In genomic region chr7:594212-594913, GRCh38 we compare ENCODE assay signal across 13 cellular contexts.
"Had no signal": no experiment of that assay in that cellular context is flagged by ENCODE, and none has a peak within 500 bp of the region (broad histone marks: within the 10 kb centered on the region; RNA-seq: fewer than 3 reads in every experiment).

No MANE protein-coding gene starts in this region.

- DNase-seq: activated CD4-positive, alpha-beta T cell treated with anti-CD3 and anti-CD28 coated beads, Interleukin-2, amount 10 ng/mL, durations not matched to agents 7 days and 5 days; erythroblast; foreskin melanocyte; glutamatergic neuron; hypothalamus; retina; stimulated activated CD4-positive, alpha-beta T cell treated with anti-CD3 and anti-CD28 coated beads, Interleukin-12 subunit alpha, Interleukin-12 subunit beta, amount 100 ng/mL, for 4 hours; stimulated activated CD4-positive, alpha-beta T cell treated with anti-CD3 and anti-CD28 coated beads, Interleukin-1b, Interleukin-23, amount 100 ng/mL, for 48 hours; T1000; upper lobe of right lung had no signal

- H3K4me3 Mint-ChIP-seq: activated CD4-positive, alpha-beta T cell treated with anti-CD3 and anti-CD28 coated beads, Interleukin-2, amount 10 ng/mL, durations not matched to agents 7 days and 5 days; activated T-helper 1 cell treated with anti-CD3 and anti-CD28 coated beads, Interleukin-12 subunit alpha, Interleukin-12 subunit beta, Interleukin-2, Interleukin-4 antibody, amounts not matched to agents 30 ng/mL and 10 ng/mL and 1 ng/mL, durations not matched to agents 14 hours and 24 hours and 36 hours had no signal

- H3K9me3 ChIP-seq: ascending aorta, left lung, upper lobe of right lung had no signal

- H3K4me1 ChIP-seq: upper lobe of right lung had no signal

- H3K27me3 ChIP-seq: ascending aorta, upper lobe of right lung had no signal

- H3K9me3 Mint-ChIP-seq: activated CD4-positive, alpha-beta T cell treated with anti-CD3 and anti-CD28 coated beads, Interleukin-2, amount 10 ng/mL, durations not matched to agents 7 days and 5 days had no signal

- H3K27ac Mint-ChIP-seq: activated CD4-positive, alpha-beta T cell treated with anti-CD3 and anti-CD28 coated beads, Interleukin-2, amount 10 ng/mL, durations not matched to agents 7 days and 5 days; activated T-helper 1 cell treated with anti-CD3 and anti-CD28 coated beads, Interleukin-12 subunit alpha, Interleukin-12 subunit beta, Interleukin-2, Interleukin-4 antibody, amounts not matched to agents 30 ng/mL and 10 ng/mL and 1 ng/mL, durations not matched to agents 14 hours and 24 hours and 36 hours had no signal

- H3K4me3 ChIP-seq: left lung, upper lobe of right lung had no signal

- H3K27me3 Mint-ChIP-seq: activated CD4-positive, alpha-beta T cell treated with anti-CD3 and anti-CD28 coated beads, Interleukin-2, amount 10 ng/mL, durations not matched to agents 7 days and 5 days had no signal

- ATAC-seq: left lung, upper lobe of right lung had no signal

- H3K27ac ChIP-seq: left lung, upper lobe of right lung had no signal

- H3K36me3 ChIP-seq: ascending aorta, upper lobe of right lung had no signal
